8 cellular contexts compared by ENCODE assay signal in the genomic region with DNA sequence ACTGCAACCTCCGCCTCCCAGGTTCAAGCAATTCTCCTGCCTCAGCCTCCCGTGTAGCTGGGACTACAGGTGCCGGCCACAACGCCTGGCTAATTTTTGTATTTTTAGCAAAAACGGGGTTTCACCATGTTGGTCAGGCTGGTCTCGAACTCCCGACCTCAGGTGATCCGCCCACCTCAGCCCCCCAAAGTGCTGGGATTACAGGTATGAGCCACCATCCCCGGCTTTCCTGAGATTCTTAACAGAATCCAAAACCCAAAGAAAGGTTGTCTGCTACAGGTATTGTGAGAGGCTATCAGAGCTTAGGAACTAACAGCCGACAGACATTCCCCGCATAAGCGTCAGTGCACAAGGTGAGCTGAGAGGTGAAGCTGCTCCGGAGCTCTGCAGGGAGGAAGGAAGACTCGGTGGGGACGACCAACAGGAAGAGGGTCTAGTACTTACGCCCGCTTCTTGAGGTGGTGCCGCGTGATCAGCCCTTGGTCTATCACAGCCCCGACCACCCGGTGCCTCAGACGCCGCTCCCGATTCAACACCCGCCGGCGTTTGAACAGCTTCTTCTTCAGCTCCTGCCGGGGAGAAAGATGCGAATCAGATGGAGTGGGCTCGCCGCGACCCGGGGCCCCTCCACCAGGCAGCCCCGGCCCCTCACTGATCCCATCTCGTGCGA. TPM values are rescaled to one million over a fixed set of nuclear protein-coding genes. Genes with fewer than 3 reads are reported as not detected.
DNase-seq lines count a peak whose midpoint lies in the region; ATAC-seq and TF ChIP-seq lines count a peak whose summit lies in the region.

No MANE protein-coding gene starts in this region.

- TF ChIP-seq CTCF in upper lobe of right lung (IDR thresholded peaks at IDR 0.05), result no peak

- DNase-seq in activated T-cell treated with anti-CD3 and anti-CD28 coated beads, Interleukin-2, amount 50 U/mL, for 24 hours, result peak; percentile 61
- DNase-seq in activated T-cell treated with anti-CD3 and anti-CD28 coated beads, Interleukin-2, amount 50 U/mL, for 48 hours, result no peak
- peak; percentile 42 to 55 for DNase-seq in NCI-H1930 (lab: John Stamatoyannopoulos, UW)
- DNase-seq in activated CD4-positive, alpha-beta T cell treated with anti-CD3 and anti-CD28 coated beads for 48 hours, result peak; percentile 67
- DNase-seq in epithelial cell of prostate (ENCODE audit: low read depth, low spot score), result no peak
- peak in 1 of 9 donors; percentile 65 for DNase-seq in naive thymus-derived CD4-positive, alpha-beta T cell
- DNase-seq in upper lobe of right lung, result no peak

- H3K27ac Mint-ChIP-seq in activated T-cell treated with anti-CD3 and anti-CD28 coated beads, Interleukin-2, amount 50 U/mL, for 24 hours, result peak overlapping the region; percentile 97
- H3K27ac Mint-ChIP-seq in naive thymus-derived CD4-positive, alpha-beta T cell, result peak overlapping the region; percentile 89 to 97 (median 93)

- peak overlapping the region; percentile 85 for H3K4me3 ChIP-seq in naive thymus-derived CD4-positive, alpha-beta T cell (ENCODE audit: low read length)
- peak overlapping the region; percentile 92 for H3K4me3 ChIP-seq in upper lobe of right lung

- POLR2A ChIA-PET in naive thymus-derived CD4-positive, alpha-beta T cell (lab: Charles Lee), result interaction anchor here (0.5 to 14.8 kb wide), 56 partner anchors 7 to 1653 kb away, joined by 3 to 332 read pairs (median 5); a partner anchor contains a TSS

- peaks cover 87% of the 10 kb centered on the region for H3K36me3 Mint-ChIP-seq in activated T-cell treated with anti-CD3 and anti-CD28 coated beads, Interleukin-2, amount 50 U/mL, for 24 hours (ENCODE audit: low read depth)
- H3K36me3 Mint-ChIP-seq in naive thymus-derived CD4-positive, alpha-beta T cell, result peaks cover 0 to 23% (median 7%) of the 10 kb centered on the region in 5 donors

- H3K9me3 ChIP-seq in naive thymus-derived CD4-positive, alpha-beta T cell (ENCODE audit: control insufficient read depth in 2 of 3, low read length in 3 of 3), result no peaks in the 10 kb centered on the region
- H3K9me3 ChIP-seq in upper lobe of right lung, result no peaks in the 10 kb centered on the region

- H3K4me1 Mint-ChIP-seq in activated T-cell treated with anti-CD3 and anti-CD28 coated beads, Interleukin-2, amount 50 U/mL, for 24 hours (ENCODE audit: low read depth), result peaks cover 37% of the 10 kb centered on the region
- peaks cover 13 to 40% (median 29%) of the 10 kb centered on the region in 7 donors for H3K4me1 Mint-ChIP-seq in naive thymus-derived CD4-positive, alpha-beta T cell

- H3K9me3 Mint-ChIP-seq in activated T-cell treated with anti-CD3 and anti-CD28 coated beads, Interleukin-2, amount 50 U/mL, for 24 hours, result no peaks in the 10 kb centered on the region
- H3K9me3 Mint-ChIP-seq in naive thymus-derived CD4-positive, alpha-beta T cell, result peaks cover 0 to 3% (median 0%) of the 10 kb centered on the region in 11 donors

- ATAC-seq in HG02885 (IDR thresholded peaks at IDR 0.05; ENCODE audit: poor library complexity, unreplicated experiment) (peak; percentile 24), upper lobe of right lung (peak; percentile 60)
- peak; percentile 65 for ATAC-seq in naive thymus-derived CD4-positive, alpha-beta T cell

- CTCF ChIA-PET in naive thymus-derived CD4-positive, alpha-beta T cell (lab: Charles Lee), result interaction anchor here (0.6 to 2.2 kb wide), 18 partner anchors 9 to 240 kb away, joined by 3 to 17 read pairs (median 4); a partner anchor contains a TSS

- H3K27ac ChIP-seq in epithelial cell of prostate (peak overlapping the region; percentile 81), upper lobe of right lung (peak overlapping the region; percentile 91)
- H3K27ac ChIP-seq in naive thymus-derived CD4-positive, alpha-beta T cell (ENCODE audit: low read depth, low read length), result peak overlapping the region; percentile 85

- H3K36me3 ChIP-seq in naive thymus-derived CD4-positive, alpha-beta T cell (ENCODE audit: control insufficient read depth in 2 of 3, insufficient read depth in 3 of 3, low read length in 3 of 3), result peaks cover 0 to 25% (median 3%) of the 10 kb centered on the region in 3 experiments
- H3K36me3 ChIP-seq in upper lobe of right lung, result peaks cover 26% of the 10 kb centered on the region

- H3K27me3 ChIP-seq in naive thymus-derived CD4-positive, alpha-beta T cell (ENCODE audit: control insufficient read depth in 2 of 2, insufficient read depth in 2 of 2, low read length in 2 of 2), result no peaks in the 10 kb centered on the region
- no peaks in the 10 kb centered on the region for H3K27me3 ChIP-seq in upper lobe of right lung

- intact Hi-C loops in naive thymus-derived CD4-positive, alpha-beta T cell (cut with micrococcal nuclease), result loop anchor here (1.0 to 2.0 kb wide), 11 partner anchors 11 to 73 kb away; a partner anchor contains a TSS
- intact Hi-C loops in upper lobe of right lung (cut with DNase I), result no loop called here

- peak overlapping the region; percentile 98 for H3K4me3 Mint-ChIP-seq in activated T-cell treated with anti-CD3 and anti-CD28 coated beads, Interleukin-2, amount 50 U/mL, for 24 hours
- H3K4me3 Mint-ChIP-seq in naive thymus-derived CD4-positive, alpha-beta T cell, result peak overlapping the region; percentile 93 to 98 (median 96)

- H3K27me3 Mint-ChIP-seq in activated T-cell treated with anti-CD3 and anti-CD28 coated beads, Interleukin-2, amount 50 U/mL, for 24 hours, result no peaks in the 10 kb centered on the region
- H3K27me3 Mint-ChIP-seq in naive thymus-derived CD4-positive, alpha-beta T cell, result no peaks in the 10 kb centered on the region

- H3K4me1 ChIP-seq in naive thymus-derived CD4-positive, alpha-beta T cell (ENCODE audit: control insufficient read depth in 2 of 2, insufficient read depth in 2 of 2, low read length in 2 of 2), result peaks cover 16 to 21% of the 10 kb centered on the region in 2 donors
- H3K4me1 ChIP-seq in upper lobe of right lung, result peaks cover 21% of the 10 kb centered on the region

RNA-seq across cellular contexts. Expression of a gene that starts 0.5 kb away (rescaled TPM):
- 100 to 1,000 TPM in 1 of 5 experiments, 10 to 100 TPM in 4; 23.2 to 103 (median 47.6) TPM for total RNA-seq in naive thymus-derived CD4-positive, alpha-beta T cell
- 10 to 100 TPM; 84.2 to 96.9 TPM for polyA plus RNA-seq in naive thymus-derived CD4-positive, alpha-beta T cell
- total RNA-seq in upper lobe of right lung, result 41.7 TPM

RNA-seq across cellular contexts. Expression of a gene that starts 0.6 kb away (rescaled TPM):
- 10 to 100 TPM in 4 of 5 experiments, 1 to 10 TPM in 1; 8.9 to 29.3 (median 23.7) TPM for total RNA-seq in naive thymus-derived CD4-positive, alpha-beta T cell
- 1 to 10 TPM; 2.5 TPM for polyA plus RNA-seq in naive thymus-derived CD4-positive, alpha-beta T cell
- total RNA-seq in upper lobe of right lung, result 14.6 TPM

RNA-seq across cellular contexts. Expression of a gene that starts 6.9 kb away (rescaled TPM):
- 1 to 10 TPM; 2.2 to 8.2 (median 5.8) TPM for total RNA-seq in naive thymus-derived CD4-positive, alpha-beta T cell
- polyA plus RNA-seq in naive thymus-derived CD4-positive, alpha-beta T cell, result 10 to 100 TPM in 1 of 2 donors, 1 to 10 TPM in 1; 9.1 to 11.1 TPM
- 5.7 TPM for total RNA-seq in upper lobe of right lung

RNA-seq across cellular contexts. Expression of a gene that starts 7.5 kb away (rescaled TPM):
- 10 to 100 TPM; 13.8 to 26.4 (median 20.8) TPM for total RNA-seq in naive thymus-derived CD4-positive, alpha-beta T cell
- 1 to 10 TPM; 3.5 to 5.9 TPM for polyA plus RNA-seq in naive thymus-derived CD4-positive, alpha-beta T cell
- 6.1 TPM for total RNA-seq in upper lobe of right lung

RNA-seq across cellular contexts. Expression of a gene that starts 11.4 kb away (rescaled TPM):
- total RNA-seq in naive thymus-derived CD4-positive, alpha-beta T cell, result 10 to 100 TPM; 14.0 to 33.8 (median 32.1) TPM
- polyA plus RNA-seq in naive thymus-derived CD4-positive, alpha-beta T cell, result 10 to 100 TPM; 39.1 to 72.2 TPM
- 18.8 TPM for total RNA-seq in upper lobe of right lung

Comparison
In these comparisons a context has a peak if more than half of its experiments do, and no peak if none do; other contexts are left out.
1. DNase-seq: peak in activated T-cell treated with anti-CD3 and anti-CD28 coated beads, Interleukin-2, amount 50 U/mL, for 24 hours (single experiment), NCI-H1930 (2 of 2) and activated CD4-positive, alpha-beta T cell treated with anti-CD3 and anti-CD28 coated beads for 48 hours (single experiment); none in activated T-cell treated with anti-CD3 and anti-CD28 coated beads, Interleukin-2, amount 50 U/mL, for 48 hours (0 of 2), epithelial cell of prostate (single experiment) and upper lobe of right lung (single experiment).
2. Peak in every context shown above with its lines, with median percentiles within 50 percentile points of each other: ATAC-seq and H3K27ac ChIP-seq.